In the genomic region with DNA sequence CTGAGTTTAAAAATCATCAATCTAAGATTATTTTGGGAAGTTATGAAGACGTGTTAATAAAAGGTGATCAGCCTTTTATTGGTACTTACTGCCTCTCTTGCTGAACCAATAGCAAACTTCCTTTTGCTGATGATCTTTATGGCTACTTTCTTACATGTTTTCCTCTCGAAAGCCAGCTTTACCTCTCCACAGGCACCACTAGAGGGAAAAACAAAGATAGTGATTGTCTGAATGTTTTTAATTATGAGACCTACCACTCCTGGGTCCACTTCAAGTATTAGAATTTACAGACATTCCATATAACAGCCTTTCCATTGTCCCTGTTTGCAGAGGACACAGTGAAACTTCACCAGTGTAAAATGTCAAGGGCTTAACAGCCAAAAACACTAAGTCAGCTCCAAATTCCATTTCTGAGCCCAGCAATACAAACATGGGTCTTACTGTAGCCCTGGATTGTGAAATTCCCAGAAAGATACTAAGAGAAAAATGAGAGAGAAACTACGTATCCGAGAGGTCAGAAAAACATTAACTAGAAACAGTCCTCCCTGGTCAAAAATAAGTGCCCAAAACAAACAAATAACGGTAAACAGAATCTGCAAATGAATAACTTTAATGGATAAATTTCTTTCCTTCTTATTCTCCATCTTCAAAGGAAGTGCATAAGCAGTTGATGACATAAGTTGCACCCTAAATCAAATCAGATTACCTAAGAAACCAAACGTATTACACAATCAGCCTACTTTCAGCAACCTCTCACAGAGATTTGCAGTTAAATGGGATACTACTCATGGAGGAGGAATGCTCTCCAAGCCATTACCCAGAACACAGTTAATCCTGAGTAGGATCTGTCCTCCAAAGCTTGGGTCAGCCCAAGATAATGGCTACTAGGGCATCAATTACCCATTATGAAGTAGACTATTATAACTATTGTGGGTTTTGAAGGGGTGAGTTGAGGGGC, we compare ENCODE assay signal across 11 cellular contexts. TPM values are rescaled to one million over a fixed set of nuclear protein-coding genes. Genes with fewer than 3 reads are reported as not detected.
A peak's percentile ranks its signal among the peaks of the same experiment; 100 is the strongest.
DNase-seq lines count a peak whose midpoint lies in the region; ATAC-seq and TF ChIP-seq lines count a peak whose summit lies in the region.
"Had no signal": no experiment of that assay in that cellular context is flagged by ENCODE, and none has a peak within 500 bp of the region (broad histone marks: within the 10 kb centered on the region; RNA-seq: fewer than 3 reads in every experiment).

No MANE protein-coding gene starts in this region.

- no peaks in the 10 kb centered on the region for H3K79me2 ChIP-seq in mesendoderm (ENCODE audit: control insufficient read depth, insufficient read depth, low read length)

- H3K4me2 ChIP-seq in mesendoderm (ENCODE audit: low read length), result no peak overlapping the region

- H3K4me3 ChIP-seq in A673 (ENCODE audit: low read depth, low read length, poor library complexity, severe bottlenecking) (no peak overlapping the region), mesendoderm (ENCODE audit: low read length) (no peak overlapping the region)

- no peak for TF ChIP-seq CTCF in A673 (conservative IDR thresholded peaks at IDR 0.05; ENCODE audit: low read depth, low read length)
- no peak for TF ChIP-seq CTCF in GM13976 (IDR thresholded peaks at IDR 0.05; ENCODE audit: borderline replicate concordance, control extremely low read depth, extremely low read depth, insufficient read depth, missing control alignments)

- H2BK15ac ChIP-seq in mesendoderm (replicated peaks; ENCODE audit: low read depth), result no peak overlapping the region

- H3K27me3 ChIP-seq in A673 (replicated peaks; ENCODE audit: insufficient read depth, low read depth, low read length, poor library complexity), result no peaks in the 10 kb centered on the region
- no peaks in the 10 kb centered on the region for H3K27me3 ChIP-seq in mesendoderm (ENCODE audit: insufficient read depth, low read length, poor library complexity)

- POLR2A ChIA-PET in A673 (lab: Charles Lee; ENCODE audit: low non-redundant PET), result interaction anchor here (0.6 kb wide), 1 partner anchor 41 kb away, joined by 5 read pairs; no protein-coding TSS in a partner anchor

- H3K36me3 ChIP-seq in A673 (ENCODE audit: insufficient read depth, low read length, poor library complexity, severe bottlenecking), result peaks cover 21% of the 10 kb centered on the region
- peaks cover 3% of the 10 kb centered on the region for H3K36me3 ChIP-seq in mesendoderm (ENCODE audit: control insufficient read depth, insufficient read depth, low read length)

- H3K79me1 ChIP-seq in mesendoderm (ENCODE audit: low read length), result no peaks in the 10 kb centered on the region

- no peak overlapping the region for H3K23ac ChIP-seq in mesendoderm (ENCODE audit: low read length)

- ATAC-seq in GM21723 (IDR thresholded peaks at IDR 0.05; ENCODE audit: unreplicated experiment) (no peak), GM21367 (IDR thresholded peaks at IDR 0.05; ENCODE audit: unreplicated experiment) (no peak)
- ATAC-seq: stimulated activated naive CD8-positive, alpha-beta T cell treated with anti-CD3 and anti-CD28 coated beads, Interleukin-15, Interleukin-2, amounts not matched to agents 100 U/mL and 50 U/mL, for 24 hours had no signal

- H3K18ac ChIP-seq in mesendoderm (ENCODE audit: low read length), result no peak overlapping the region

- no peak overlapping the region for H3K9ac ChIP-seq in mesendoderm (ENCODE audit: low read length)

- peak overlapping the region; percentile 79 for H3K27ac ChIP-seq in A673 (ENCODE audit: low read depth, low read length, poor library complexity, severe bottlenecking)
- H3K27ac ChIP-seq in mesendoderm (ENCODE audit: low read depth, low read length), result no peak overlapping the region

- H3K56ac ChIP-seq in mesendoderm (ENCODE audit: low read length), result no peak overlapping the region

- no peak overlapping the region for H2BK5ac ChIP-seq in mesendoderm (ENCODE audit: low read length)

- in situ Hi-C loops in GM13976 (cut with MboI; ENCODE audit: low sequenced_read_pairs, unreplicated experiment), result no loop called here

- TSS peak; percentile 24 for BruUV-seq in A673 (replicated peaks; lab: Mats Ljungman, UMichigan)

- H3K4ac ChIP-seq in mesendoderm (ENCODE audit: low read depth, low read length), result no peak overlapping the region

- H4K5ac ChIP-seq in mesendoderm (ENCODE audit: low read length), result no peak overlapping the region

- no CpG with 5 or more reads among the region's 6 CpGs for WGBS in mesendoderm (ENCODE audit: extremely low coverage, insufficient coverage, low lambda C conversion rate)

- no peak overlapping the region for H4K8ac ChIP-seq in mesendoderm (ENCODE audit: low read depth, low read length)

- H3K9me3 ChIP-seq in A673 (ENCODE audit: low read depth, low read length, poor library complexity, severe bottlenecking), result no peaks in the 10 kb centered on the region

- no peak overlapping the region for H2BK120ac ChIP-seq in mesendoderm (ENCODE audit: low read depth, low read length)

- CTCF ChIA-PET in A673 (lab: Charles Lee), result no interaction called here

- H2AK5ac ChIP-seq in mesendoderm (ENCODE audit: low read length), result no peak overlapping the region

- peaks cover 35% of the 10 kb centered on the region for H3K4me1 ChIP-seq in A673 (ENCODE audit: insufficient read depth, low read length, poor library complexity, severe bottlenecking)
- no peaks in the 10 kb centered on the region for H3K4me1 ChIP-seq in mesendoderm (ENCODE audit: control insufficient read depth, low read depth, low read length)

- DNase-seq in A673 (ENCODE audit: low spot score) (peak; percentile 81), MV-4-11 (lab: John Stamatoyannopoulos, UW) (peak; percentile 51), dermis blood vessel endothelial cell (peak; percentile 42), mesendoderm (peak; percentile 75), NAMALWA (ENCODE audit: low spot score) (no peak), GM13976 (ENCODE audit: low spot score) (no peak)
- DNase-seq: activated B cell treated with CpG ODN at 0.5 μM for 24 hours; CD4-positive, CD25-positive, alpha-beta regulatory T cell; stimulated activated naive CD8-positive, alpha-beta T cell treated with anti-CD3 and anti-CD28 coated beads, Interleukin-15, Interleukin-2, amounts not matched to agents 100 U/mL and 50 U/mL, for 24 hours had no signal

- intact Hi-C loops in A673 (cut with micrococcal nuclease; ENCODE audit: unreplicated experiment), result no loop called here

RNA-seq across cellular contexts. Expression of gene CHEK2, which starts 29.5 kb away (rescaled TPM):
- 53.7 and 65.8 TPM in 2 replicates for total RNA-seq in A673 (2021)
- total RNA-seq in dermis blood vessel endothelial cell, result 14.8 and 15.7 TPM in 2 replicates
- 55.2 TPM for polyA plus RNA-seq in mesendoderm (2013, experiment 1 of 2)
- polyA plus RNA-seq in mesendoderm (2013, experiment 2 of 2), result 55.9 TPM

RNA-seq across cellular contexts. Expression of gene HSCB, which starts 29.7 kb away (rescaled TPM):
- total RNA-seq in A673 (2021), result 19.6 and 22.5 TPM in 2 replicates
- 12.5 and 19.9 TPM in 2 replicates for total RNA-seq in dermis blood vessel endothelial cell
- polyA plus RNA-seq in mesendoderm (2013, experiment 1 of 2), result 17.2 TPM
- polyA plus RNA-seq in mesendoderm (2013, experiment 2 of 2), result 17.8 TPM

RNA-seq across cellular contexts. Expression of gene TTC28, which starts 32.5 kb away (rescaled TPM):
- total RNA-seq in A673 (2021) (48.7 and 55.8 TPM in 2 replicates), dermis blood vessel endothelial cell (27.2 and 44.4 TPM in 2 replicates)
- polyA plus RNA-seq in mesendoderm (2013, experiment 1 of 2), result 3.9 TPM
- polyA plus RNA-seq in mesendoderm (2013, experiment 2 of 2), result 5.3 TPM

Comparison
In these comparisons a context has a peak if more than half of its experiments do, and no peak if none do; other contexts are left out.
1. DNase-seq: peak in A673 (single experiment), MV-4-11 (single experiment), dermis blood vessel endothelial cell (single experiment) and mesendoderm (single experiment); none in NAMALWA (single experiment) and GM13976 (single experiment).